ENCODE assay signal across 1 cellular context in the genomic region with DNA sequence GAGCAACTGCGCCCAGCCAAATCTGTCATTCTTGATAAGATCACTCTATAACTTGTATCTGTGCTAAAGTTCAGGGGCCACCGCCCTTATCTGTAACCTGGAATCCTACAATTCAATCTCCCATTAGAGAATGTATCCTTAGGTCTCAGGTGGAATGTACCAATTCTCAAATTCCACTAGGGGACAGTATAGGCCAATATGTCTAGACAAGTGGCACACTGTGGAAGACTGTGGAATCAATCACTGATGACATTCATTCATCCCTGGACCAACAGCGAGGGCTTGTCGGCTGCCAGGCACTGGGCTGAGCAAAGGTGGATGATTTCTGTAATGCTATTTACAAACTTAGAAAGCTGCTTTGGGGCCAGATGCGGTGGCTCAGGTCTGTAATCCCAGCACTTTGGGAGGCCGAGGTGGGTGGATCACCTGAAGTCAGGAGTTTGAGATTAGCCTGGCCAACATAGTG.
TF ChIP-seq lines count a peak whose summit lies in the region.

No MANE protein-coding gene starts in this region.

TF ChIP-seq in HepG2, 621 proteins besides CTCF, POLR2A, EP300 and RAD21 (continued from another document and continues in another):
- TF ChIP-seq, protein P1, sequence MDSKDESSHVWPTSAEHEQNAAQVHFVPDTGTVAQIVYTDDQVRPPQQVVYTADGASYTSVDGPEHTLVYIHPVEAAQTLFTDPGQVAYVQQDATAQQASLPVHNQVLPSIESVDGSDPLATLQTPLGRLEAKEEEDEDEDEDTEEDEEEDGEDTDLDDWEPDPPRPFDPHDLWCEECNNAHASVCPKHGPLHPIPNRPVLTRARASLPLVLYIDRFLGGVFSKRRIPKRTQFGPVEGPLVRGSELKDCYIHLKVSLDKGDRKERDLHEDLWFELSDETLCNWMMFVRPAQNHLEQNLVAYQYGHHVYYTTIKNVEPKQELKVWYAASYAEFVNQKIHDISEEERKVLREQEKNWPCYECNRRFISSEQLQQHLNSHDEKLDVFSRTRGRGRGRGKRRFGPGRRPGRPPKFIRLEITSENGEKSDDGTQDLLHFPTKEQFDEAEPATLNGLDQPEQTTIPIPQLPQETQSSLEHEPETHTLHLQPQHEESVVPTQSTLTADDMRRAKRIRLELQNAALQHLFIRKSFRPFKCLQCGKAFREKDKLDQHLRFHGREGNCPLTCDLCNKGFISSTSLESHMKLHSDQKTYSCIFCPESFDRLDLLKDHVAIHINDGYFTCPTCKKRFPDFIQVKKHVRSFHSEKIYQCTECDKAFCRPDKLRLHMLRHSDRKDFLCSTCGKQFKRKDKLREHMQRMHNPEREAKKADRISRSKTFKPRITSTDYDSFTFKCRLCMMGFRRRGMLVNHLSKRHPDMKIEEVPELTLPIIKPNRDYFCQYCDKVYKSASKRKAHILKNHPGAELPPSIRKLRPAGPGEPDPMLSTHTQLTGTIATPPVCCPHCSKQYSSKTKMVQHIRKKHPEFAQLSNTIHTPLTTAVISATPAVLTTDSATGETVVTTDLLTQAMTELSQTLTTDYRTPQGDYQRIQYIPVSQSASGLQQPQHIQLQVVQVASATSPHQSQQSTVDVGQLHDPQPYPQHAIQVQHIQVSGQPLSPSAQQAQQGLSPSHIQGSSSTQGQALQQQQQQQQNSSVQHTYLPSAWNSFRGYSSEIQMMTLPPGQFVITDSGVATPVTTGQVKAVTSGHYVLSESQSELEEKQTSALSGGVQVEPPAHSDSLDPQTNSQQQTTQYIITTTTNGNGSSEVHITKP (CRISPR knock-in tag; IDR thresholded peaks at IDR 0.05; ENCODE audit: low read depth), result peak; percentile 48; the same call in 1 of the 2 replicates
- TF ChIP-seq ZMYM4 (CRISPR knock-in tag; IDR thresholded peaks at IDR 0.05), result peak; percentile 21; the same call in 1 of the 2 replicates
- TF ChIP-seq, protein P2, sequence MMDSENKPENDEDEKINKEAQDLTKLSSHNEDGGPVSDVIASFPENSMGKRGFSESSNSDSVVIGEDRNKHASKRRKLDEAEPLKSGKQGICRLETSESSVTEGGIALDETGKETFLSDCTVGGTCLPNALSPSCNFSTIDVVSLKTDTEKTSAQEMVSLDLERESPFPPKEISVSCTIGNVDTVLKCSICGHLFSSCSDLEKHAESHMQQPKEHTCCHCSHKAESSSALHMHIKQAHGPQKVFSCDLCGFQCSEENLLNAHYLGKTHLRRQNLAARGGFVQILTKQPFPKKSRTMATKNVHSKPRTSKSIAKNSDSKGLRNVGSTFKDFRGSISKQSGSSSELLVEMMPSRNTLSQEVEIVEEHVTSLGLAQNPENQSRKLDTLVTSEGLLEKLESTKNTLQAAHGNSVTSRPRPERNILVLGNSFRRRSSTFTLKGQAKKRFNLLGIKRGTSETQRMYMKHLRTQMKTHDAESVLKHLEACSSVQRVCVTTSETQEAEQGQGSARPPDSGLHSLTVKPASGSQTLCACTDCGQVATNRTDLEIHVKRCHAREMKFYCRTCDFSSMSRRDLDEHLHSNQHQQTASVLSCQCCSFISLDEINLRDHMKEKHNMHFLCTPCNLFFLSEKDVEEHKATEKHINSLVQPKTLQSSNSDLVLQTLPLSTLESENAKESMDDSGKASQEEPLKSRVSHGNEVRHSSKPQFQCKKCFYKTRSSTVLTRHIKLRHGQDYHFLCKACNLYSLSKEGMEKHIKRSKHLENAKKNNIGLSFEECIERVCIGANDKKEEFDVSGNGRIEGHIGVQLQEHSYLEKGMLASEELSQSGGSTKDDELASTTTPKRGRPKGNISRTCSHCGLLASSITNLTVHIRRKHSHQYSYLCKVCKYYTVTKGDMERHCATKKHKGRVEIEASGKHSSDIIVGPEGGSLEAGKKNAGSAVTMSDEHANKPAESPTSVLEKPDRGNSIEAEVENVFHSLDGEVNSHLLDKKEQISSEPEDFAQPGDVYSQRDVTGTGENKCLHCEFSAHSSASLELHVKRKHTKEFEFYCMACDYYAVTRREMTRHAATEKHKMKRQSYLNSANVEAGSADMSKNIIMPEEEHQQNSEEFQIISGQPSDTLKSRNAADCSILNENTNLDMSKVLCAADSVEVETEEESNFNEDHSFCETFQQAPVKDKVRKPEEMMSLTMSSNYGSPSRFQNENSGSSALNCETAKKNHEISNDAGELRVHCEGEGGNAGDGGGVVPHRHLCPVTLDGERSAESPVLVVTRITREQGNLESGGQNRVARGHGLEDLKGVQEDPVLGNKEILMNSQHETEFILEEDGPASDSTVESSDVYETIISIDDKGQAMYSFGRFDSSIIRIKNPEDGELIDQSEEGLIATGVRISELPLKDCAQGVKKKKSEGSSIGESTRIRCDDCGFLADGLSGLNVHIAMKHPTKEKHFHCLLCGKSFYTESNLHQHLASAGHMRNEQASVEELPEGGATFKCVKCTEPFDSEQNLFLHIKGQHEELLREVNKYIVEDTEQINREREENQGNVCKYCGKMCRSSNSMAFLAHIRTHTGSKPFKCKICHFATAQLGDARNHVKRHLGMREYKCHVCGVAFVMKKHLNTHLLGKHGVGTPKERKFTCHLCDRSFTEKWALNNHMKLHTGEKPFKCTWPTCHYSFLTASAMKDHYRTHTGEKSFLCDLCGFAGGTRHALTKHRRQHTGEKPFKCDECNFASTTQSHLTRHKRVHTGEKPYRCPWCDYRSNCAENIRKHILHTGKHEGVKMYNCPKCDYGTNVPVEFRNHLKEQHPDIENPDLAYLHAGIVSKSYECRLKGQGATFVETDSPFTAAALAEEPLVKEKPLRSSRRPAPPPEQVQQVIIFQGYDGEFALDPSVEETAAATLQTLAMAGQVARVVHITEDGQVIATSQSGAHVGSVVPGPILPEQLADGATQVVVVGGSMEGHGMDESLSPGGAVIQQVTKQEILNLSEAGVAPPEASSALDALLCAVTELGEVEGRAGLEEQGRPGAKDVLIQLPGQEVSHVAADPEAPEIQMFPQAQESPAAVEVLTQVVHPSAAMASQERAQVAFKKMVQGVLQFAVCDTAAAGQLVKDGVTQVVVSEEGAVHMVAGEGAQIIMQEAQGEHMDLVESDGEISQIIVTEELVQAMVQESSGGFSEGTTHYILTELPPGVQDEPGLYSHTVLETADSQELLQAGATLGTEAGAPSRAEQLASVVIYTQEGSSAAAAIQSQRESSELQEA (CRISPR knock-in tag; IDR thresholded peaks at IDR 0.05; ENCODE audit: not compliant biosample characterization), result no peak
- TF ChIP-seq SMC3 (IDR thresholded peaks at IDR 0.05; ENCODE audit: low read length), result peak; percentile 84
- no peak for TF ChIP-seq YEATS2 (CRISPR knock-in tag; IDR thresholded peaks at IDR 0.05; ENCODE audit: borderline replicate concordance)
- no peak for TF ChIP-seq ZNF567 (CRISPR knock-in tag; IDR thresholded peaks at IDR 0.05; ENCODE audit: borderline replicate concordance)
- TF ChIP-seq FLYWCH1 (CRISPR knock-in tag; IDR thresholded peaks at IDR 0.05), result no peak
- TF ChIP-seq ZNF234 (CRISPR knock-in tag; conservative IDR thresholded peaks at IDR 0.05), result no peak
- TF ChIP-seq TEAD3 (CRISPR knock-in tag; optimal IDR thresholded peaks at IDR 0.05; ENCODE audit: borderline replicate concordance), result peak; percentile 89
- TF ChIP-seq, protein P3, sequence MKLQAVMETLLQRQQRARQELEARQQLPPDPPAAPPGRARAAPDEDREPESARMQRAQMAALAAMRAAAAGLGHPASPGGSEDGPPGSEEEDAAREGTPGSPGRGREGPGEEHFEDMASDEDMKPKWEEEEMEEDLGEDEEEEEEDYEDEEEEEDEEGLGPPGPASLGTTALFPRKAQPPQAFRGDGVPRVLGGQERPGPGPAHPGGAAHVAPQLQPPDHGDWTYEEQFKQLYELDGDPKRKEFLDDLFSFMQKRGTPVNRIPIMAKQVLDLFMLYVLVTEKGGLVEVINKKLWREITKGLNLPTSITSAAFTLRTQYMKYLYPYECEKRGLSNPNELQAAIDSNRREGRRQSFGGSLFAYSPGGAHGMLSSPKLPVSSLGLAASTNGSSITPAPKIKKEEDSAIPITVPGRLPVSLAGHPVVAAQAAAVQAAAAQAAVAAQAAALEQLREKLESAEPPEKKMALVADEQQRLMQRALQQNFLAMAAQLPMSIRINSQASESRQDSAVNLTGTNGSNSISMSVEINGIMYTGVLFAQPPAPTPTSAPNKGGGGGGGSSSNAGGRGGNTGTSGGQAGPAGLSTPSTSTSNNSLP (IDR thresholded peaks at IDR 0.05; ENCODE audit: low read depth, low read length), result peak; percentile 55; the same call in 1 of the 2 replicates
- TF ChIP-seq NFE2L1 (CRISPR knock-in tag; IDR thresholded peaks at IDR 0.05; ENCODE audit: borderline replicate concordance), result no peak
- TF ChIP-seq ZNF121 (CRISPR knock-in tag; IDR thresholded peaks at IDR 0.05), result 0 out of 2 replicates have a peak, but pooled peaks have one; percentile 27
- no peak for TF ChIP-seq ZNF24 (IDR thresholded peaks at IDR 0.05)
- TF ChIP-seq ELF3 (CRISPR knock-in tag; IDR thresholded peaks at IDR 0.05), result no peak
- TF ChIP-seq ZSCAN25 (CRISPR knock-in tag; IDR thresholded peaks at IDR 0.05), result no peak
- no peak for TF ChIP-seq SIX4 (CRISPR knock-in tag; IDR thresholded peaks at IDR 0.05)
- TF ChIP-seq, protein P4, sequence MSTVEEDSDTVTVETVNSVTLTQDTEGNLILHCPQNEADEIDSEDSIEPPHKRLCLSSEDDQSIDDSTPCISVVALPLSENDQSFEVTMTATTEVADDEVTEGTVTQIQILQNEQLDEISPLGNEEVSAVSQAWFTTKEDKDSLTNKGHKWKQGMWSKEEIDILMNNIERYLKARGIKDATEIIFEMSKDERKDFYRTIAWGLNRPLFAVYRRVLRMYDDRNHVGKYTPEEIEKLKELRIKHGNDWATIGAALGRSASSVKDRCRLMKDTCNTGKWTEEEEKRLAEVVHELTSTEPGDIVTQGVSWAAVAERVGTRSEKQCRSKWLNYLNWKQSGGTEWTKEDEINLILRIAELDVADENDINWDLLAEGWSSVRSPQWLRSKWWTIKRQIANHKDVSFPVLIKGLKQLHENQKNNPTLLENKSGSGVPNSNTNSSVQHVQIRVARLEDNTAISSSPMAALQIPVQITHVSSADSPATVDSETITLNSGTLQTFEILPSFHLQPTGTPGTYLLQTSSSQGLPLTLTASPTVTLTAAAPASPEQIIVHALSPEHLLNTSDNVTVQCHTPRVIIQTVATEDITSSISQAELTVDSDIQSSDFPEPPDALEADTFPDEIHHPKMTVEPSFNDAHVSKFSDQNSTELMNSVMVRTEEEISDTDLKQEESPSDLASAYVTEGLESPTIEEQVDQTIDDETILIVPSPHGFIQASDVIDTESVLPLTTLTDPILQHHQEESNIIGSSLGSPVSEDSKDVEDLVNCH (CRISPR knock-in tag; IDR thresholded peaks at IDR 0.05), result no peak
- TF ChIP-seq, protein P5, sequence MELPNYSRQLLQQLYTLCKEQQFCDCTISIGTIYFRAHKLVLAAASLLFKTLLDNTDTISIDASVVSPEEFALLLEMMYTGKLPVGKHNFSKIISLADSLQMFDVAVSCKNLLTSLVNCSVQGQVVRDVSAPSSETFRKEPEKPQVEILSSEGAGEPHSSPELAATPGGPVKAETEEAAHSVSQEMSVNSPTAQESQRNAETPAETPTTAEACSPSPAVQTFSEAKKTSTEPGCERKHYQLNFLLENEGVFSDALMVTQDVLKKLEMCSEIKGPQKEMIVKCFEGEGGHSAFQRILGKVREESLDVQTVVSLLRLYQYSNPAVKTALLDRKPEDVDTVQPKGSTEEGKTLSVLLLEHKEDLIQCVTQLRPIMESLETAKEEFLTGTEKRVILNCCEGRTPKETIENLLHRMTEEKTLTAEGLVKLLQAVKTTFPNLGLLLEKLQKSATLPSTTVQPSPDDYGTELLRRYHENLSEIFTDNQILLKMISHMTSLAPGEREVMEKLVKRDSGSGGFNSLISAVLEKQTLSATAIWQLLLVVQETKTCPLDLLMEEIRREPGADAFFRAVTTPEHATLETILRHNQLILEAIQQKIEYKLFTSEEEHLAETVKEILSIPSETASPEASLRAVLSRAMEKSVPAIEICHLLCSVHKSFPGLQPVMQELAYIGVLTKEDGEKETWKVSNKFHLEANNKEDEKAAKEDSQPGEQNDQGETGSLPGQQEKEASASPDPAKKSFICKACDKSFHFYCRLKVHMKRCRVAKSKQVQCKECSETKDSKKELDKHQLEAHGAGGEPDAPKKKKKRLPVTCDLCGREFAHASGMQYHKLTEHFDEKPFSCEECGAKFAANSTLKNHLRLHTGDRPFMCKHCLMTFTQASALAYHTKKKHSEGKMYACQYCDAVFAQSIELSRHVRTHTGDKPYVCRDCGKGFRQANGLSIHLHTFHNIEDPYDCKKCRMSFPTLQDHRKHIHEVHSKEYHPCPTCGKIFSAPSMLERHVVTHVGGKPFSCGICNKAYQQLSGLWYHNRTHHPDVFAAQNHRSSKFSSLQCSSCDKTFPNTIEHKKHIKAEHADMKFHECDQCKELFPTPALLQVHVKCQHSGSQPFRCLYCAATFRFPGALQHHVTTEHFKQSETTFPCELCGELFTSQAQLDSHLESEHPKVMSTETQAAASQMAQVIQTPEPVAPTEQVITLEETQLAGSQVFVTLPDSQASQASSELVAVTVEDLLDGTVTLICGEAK (IDR thresholded peaks at IDR 0.05), result no peak
- TF ChIP-seq, protein P5 (CRISPR knock-in tag; IDR thresholded peaks at IDR 0.05), result no peak
- TF ChIP-seq KDM5A (IDR thresholded peaks at IDR 0.05; ENCODE audit: borderline replicate concordance, low read length), result no peak
- TF ChIP-seq ETV6 (CRISPR knock-in tag; conservative IDR thresholded peaks at IDR 0.05), result no peak
- TF ChIP-seq HNRNPK (IDR thresholded peaks at IDR 0.05; ENCODE audit: low read depth, low read length, poor library complexity, severe bottlenecking), result no peak
- TF ChIP-seq, protein P6, sequence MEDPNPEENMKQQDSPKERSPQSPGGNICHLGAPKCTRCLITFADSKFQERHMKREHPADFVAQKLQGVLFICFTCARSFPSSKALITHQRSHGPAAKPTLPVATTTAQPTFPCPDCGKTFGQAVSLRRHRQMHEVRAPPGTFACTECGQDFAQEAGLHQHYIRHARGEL (CRISPR knock-in tag; IDR thresholded peaks at IDR 0.05), result no peak
